1 cellular context compared by ENCODE assay signal in the genomic region with DNA sequence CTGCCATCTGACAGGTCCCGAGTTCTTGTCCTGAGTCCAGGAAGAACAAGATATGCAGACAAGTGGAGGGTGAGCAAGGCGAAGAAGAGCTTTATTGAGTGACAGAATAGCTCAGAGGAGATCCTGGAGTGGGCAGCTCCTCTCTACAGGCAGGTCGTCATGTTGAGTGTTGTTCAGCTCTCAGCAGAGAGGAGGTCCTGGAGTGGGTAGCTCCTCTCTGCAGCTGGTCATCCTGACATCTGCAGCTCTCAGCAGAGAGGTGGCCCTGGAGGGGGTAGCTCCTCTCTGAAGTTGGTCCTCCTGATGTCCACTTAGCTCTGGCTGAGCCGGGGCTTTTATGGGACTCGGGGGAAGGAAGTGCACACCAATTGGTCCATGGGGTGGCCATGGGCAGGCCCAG.
TF ChIP-seq lines count a peak whose summit lies in the region.

No MANE protein-coding gene starts in this region.

TF ChIP-seq in K562, 482 proteins besides CTCF, POLR2A, EP300 and RAD21 (continued from another document):
- TF ChIP-seq CBX3 (IDR thresholded peaks at IDR 0.05; ENCODE audit: borderline replicate concordance in 1 of 2, low read length in 2 of 2) (peak in 1 of 2 experiments; percentile 64; a peak in 1 of 3 replicates), ZNF766 (CRISPR knock-in tag; conservative IDR thresholded peaks at IDR 0.05) (no peak), PURB (CRISPR knock-in tag; IDR thresholded peaks at IDR 0.05; ENCODE audit: low read depth) (no peak)
TF ChIP-seq in K562: peak in this region for 2.
